Comparison of ENCODE assay signal across 1 cellular context in genomic region chr1:167454304-167454928, GRCh38.
TF ChIP-seq lines count a peak whose summit lies in the region.

No MANE protein-coding gene starts in this region.

TF ChIP-seq in SK-N-SH, 30 proteins besides CTCF, POLR2A, EP300 and RAD21 (continued from another document):
- TF ChIP-seq MEF2A (IDR thresholded peaks at IDR 0.05; ENCODE audit: borderline replicate concordance, low read depth) (no peak), EZH2phosphoT487 (IDR thresholded peaks at IDR 0.05; ENCODE audit: borderline replicate concordance, low read depth) (no peak), ELF1 (IDR thresholded peaks at IDR 0.05) (no peak), FOSL2 (IDR thresholded peaks at IDR 0.05; ENCODE audit: borderline replicate concordance, low read depth) (no peak), RFX5 (IDR thresholded peaks at IDR 0.05; ENCODE audit: low read length) (no peak), PBX3 (IDR thresholded peaks at IDR 0.05) (no peak), YY1 (IDR thresholded peaks at IDR 0.05; ENCODE audit: low read depth) (no peak), CHD2 (IDR thresholded peaks at IDR 0.05; ENCODE audit: low read length, partially characterized antibody) (no peak), MXI1 (IDR thresholded peaks at IDR 0.05; ENCODE audit: low read depth, low read length) (no peak), GATA2 (CRISPR knock-in tag; IDR thresholded peaks at IDR 0.05) (no peak), SMC3 (IDR thresholded peaks at IDR 0.05; ENCODE audit: low read depth, low read length) (no peak), RXRA (IDR thresholded peaks at IDR 0.05; ENCODE audit: borderline replicate concordance, low read depth) (no peak)
- TF ChIP-seq, protein P1, sequence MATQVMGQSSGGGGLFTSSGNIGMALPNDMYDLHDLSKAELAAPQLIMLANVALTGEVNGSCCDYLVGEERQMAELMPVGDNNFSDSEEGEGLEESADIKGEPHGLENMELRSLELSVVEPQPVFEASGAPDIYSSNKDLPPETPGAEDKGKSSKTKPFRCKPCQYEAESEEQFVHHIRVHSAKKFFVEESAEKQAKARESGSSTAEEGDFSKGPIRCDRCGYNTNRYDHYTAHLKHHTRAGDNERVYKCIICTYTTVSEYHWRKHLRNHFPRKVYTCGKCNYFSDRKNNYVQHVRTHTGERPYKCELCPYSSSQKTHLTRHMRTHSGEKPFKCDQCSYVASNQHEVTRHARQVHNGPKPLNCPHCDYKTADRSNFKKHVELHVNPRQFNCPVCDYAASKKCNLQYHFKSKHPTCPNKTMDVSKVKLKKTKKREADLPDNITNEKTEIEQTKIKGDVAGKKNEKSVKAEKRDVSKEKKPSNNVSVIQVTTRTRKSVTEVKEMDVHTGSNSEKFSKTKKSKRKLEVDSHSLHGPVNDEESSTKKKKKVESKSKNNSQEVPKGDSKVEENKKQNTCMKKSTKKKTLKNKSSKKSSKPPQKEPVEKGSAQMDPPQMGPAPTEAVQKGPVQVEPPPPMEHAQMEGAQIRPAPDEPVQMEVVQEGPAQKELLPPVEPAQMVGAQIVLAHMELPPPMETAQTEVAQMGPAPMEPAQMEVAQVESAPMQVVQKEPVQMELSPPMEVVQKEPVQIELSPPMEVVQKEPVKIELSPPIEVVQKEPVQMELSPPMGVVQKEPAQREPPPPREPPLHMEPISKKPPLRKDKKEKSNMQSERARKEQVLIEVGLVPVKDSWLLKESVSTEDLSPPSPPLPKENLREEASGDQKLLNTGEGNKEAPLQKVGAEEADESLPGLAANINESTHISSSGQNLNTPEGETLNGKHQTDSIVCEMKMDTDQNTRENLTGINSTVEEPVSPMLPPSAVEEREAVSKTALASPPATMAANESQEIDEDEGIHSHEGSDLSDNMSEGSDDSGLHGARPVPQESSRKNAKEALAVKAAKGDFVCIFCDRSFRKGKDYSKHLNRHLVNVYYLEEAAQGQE (IDR thresholded peaks at IDR 0.05; ENCODE audit: low read depth, low read length), result no peak
- TF ChIP-seq, protein P2, sequence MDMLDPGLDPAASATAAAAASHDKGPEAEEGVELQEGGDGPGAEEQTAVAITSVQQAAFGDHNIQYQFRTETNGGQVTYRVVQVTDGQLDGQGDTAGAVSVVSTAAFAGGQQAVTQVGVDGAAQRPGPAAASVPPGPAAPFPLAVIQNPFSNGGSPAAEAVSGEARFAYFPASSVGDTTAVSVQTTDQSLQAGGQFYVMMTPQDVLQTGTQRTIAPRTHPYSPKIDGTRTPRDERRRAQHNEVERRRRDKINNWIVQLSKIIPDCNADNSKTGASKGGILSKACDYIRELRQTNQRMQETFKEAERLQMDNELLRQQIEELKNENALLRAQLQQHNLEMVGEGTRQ (IDR thresholded peaks at IDR 0.05; ENCODE audit: borderline replicate concordance, low read depth, low read length), result no peak
TF ChIP-seq in SK-N-SH: peak in this region for 0.
